Comparison of ENCODE assay signal across 1 cellular context in genomic region chr19:19034204-19034624, GRCh38.
TF ChIP-seq lines count a peak whose summit lies in the region.

No MANE protein-coding gene starts in this region.

TF ChIP-seq in H1, 55 proteins besides CTCF, POLR2A, EP300 and RAD21 (continued from another document):
- TF ChIP-seq E2F6 (IDR thresholded peaks at IDR 0.05) (no peak), JUN (IDR thresholded peaks at IDR 0.05; ENCODE audit: low read depth, low read length) (no peak), KDM5A (IDR thresholded peaks at IDR 0.05; ENCODE audit: low read length) (no peak), CHD1 (IDR thresholded peaks at IDR 0.05; ENCODE audit: low read depth, low read length) (no peak), FOSL1 (IDR thresholded peaks at IDR 0.05; ENCODE audit: insufficient read depth, low read depth, low read length) (no peak), CHD7 (IDR thresholded peaks at IDR 0.05; ENCODE audit: insufficient replicate concordance, low read length) (no peak), SRF (IDR thresholded peaks at IDR 0.05; ENCODE audit: low read depth, low read length) (no peak), SP4 (IDR thresholded peaks at IDR 0.05; ENCODE audit: low read length) (no peak), GTF2F1 (IDR thresholded peaks at IDR 0.05; ENCODE audit: borderline replicate concordance, low read depth, low read length) (no peak), MAFK (IDR thresholded peaks at IDR 0.05; ENCODE audit: low read depth, low read length) (no peak), CREB1 (IDR thresholded peaks at IDR 0.05) (peak; percentile 48), ASH2L (IDR thresholded peaks at IDR 0.05; ENCODE audit: low read length) (peak; percentile 45), CBX8 (IDR thresholded peaks at IDR 0.05; ENCODE audit: borderline replicate concordance, low read depth, low read length) (no peak), TAF1 (IDR thresholded peaks at IDR 0.05; ENCODE audit: low read depth, low read length) (no peak; the same call in 1 of the 2 replicates), SIN3A (conservative IDR thresholded peaks at IDR 0.05 in 1 of 2, IDR thresholded peaks at IDR 0.05 in 1 of 2; ENCODE audit: low read depth in 1 of 2, low read length in 2 of 2) (0 out of 4 replicates have a peak, but pooled peaks of 1 of the 2 experiments have one; percentile 68)
